ENCODE assay signal across 22 cellular contexts in genomic region chr22:28978863-28979799, GRCh38.
A peak's percentile ranks its signal among the peaks of the same experiment; 100 is the strongest.
DNase-seq lines count a peak whose midpoint lies in the region; TF ChIP-seq lines count a peak whose summit lies in the region.
"Had no signal": no experiment of that assay in that cellular context is flagged by ENCODE, and none has a peak within 500 bp of the region (broad histone marks: within the 10 kb centered on the region; RNA-seq: fewer than 3 reads in every experiment).

No MANE protein-coding gene starts in this region.

- H3K36me3 Mint-ChIP-seq in chondrocyte (ENCODE audit: low read depth): no peaks in the 10 kb centered on the region
- H3K36me3 Mint-ChIP-seq: IgD-negative memory B cell, T-cell had no signal

- H3K36me3 ChIP-seq in uterus (no peaks in the 10 kb centered on the region), A673 (ENCODE audit: insufficient read depth, low read length, poor library complexity, severe bottlenecking) (no peaks in the 10 kb centered on the region)
- H3K36me3 ChIP-seq: BLaER1 treated with 17β-estradiol and CSF1 and Interleukin-3, amounts not matched to agents 10 nM and 100 nM; sigmoid colon; suprapubic skin had no signal

- H3K4me3 Mint-ChIP-seq in chondrocyte (ENCODE audit: unreplicated experiment): no peak overlapping the region
- H3K4me3 Mint-ChIP-seq: IgD-negative memory B cell, T-cell had no signal

- no peak overlapping the region for H3K4me3 ChIP-seq in uterus
- no peak overlapping the region for H3K4me3 ChIP-seq in A673 (ENCODE audit: low read depth, low read length, poor library complexity, severe bottlenecking)
- H3K4me3 ChIP-seq: BLaER1 treated with 17β-estradiol and CSF1 and Interleukin-3, amounts not matched to agents 10 nM and 100 nM; sigmoid colon; suprapubic skin had no signal

- intact Hi-C loops in uterus (cut with DNase I; ENCODE audit: low total_unique reads) (no loop called here), A673 (cut with micrococcal nuclease; ENCODE audit: unreplicated experiment) (no loop called here)

- no peaks in the 10 kb centered on the region for H3K27me3 Mint-ChIP-seq in chondrocyte (ENCODE audit: low read depth)

- H3K4me1 ChIP-seq in uterus: peaks cover 0 to 5% of the 10 kb centered on the region in 2 donors
- H3K4me1 ChIP-seq in A673 (ENCODE audit: insufficient read depth, low read length, poor library complexity, severe bottlenecking): peaks cover 24% of the 10 kb centered on the region

- H3K9me3 ChIP-seq in uterus (no peaks in the 10 kb centered on the region), A673 (ENCODE audit: low read depth, low read length, poor library complexity, severe bottlenecking) (no peaks in the 10 kb centered on the region)
- H3K9me3 ChIP-seq: BLaER1 treated with 17β-estradiol and CSF1 and Interleukin-3, amounts not matched to agents 10 nM and 100 nM; sigmoid colon; suprapubic skin had no signal

- CTCF ChIA-PET in A673 (lab: Charles Lee): no interaction called here

- H3K4me1 Mint-ChIP-seq in chondrocyte (ENCODE audit: low read depth): peaks cover 57% of the 10 kb centered on the region

- POLR2A ChIA-PET in A673 (lab: Charles Lee; ENCODE audit: low non-redundant PET): no interaction called here

- no peaks in the 10 kb centered on the region for H3K27me3 ChIP-seq in uterus
- no peaks in the 10 kb centered on the region for H3K27me3 ChIP-seq in A673 (replicated peaks; ENCODE audit: insufficient read depth, low read depth, low read length, poor library complexity)
- H3K27me3 ChIP-seq: BLaER1 treated with 17β-estradiol and CSF1 and Interleukin-3, amounts not matched to agents 10 nM and 100 nM; sigmoid colon; suprapubic skin had no signal

- H3K9me3 Mint-ChIP-seq in chondrocyte (ENCODE audit: low read depth): no peaks in the 10 kb centered on the region
- H3K9me3 Mint-ChIP-seq: IgD-negative memory B cell, T-cell had no signal

- BruUV-seq in A673 (replicated peaks; lab: Mats Ljungman, UMichigan): no TSS peak

- TF ChIP-seq CTCF in chondrocyte (IDR thresholded peaks at IDR 0.05) (no peak), uterus (IDR thresholded peaks at IDR 0.05) (no peak), A673 (conservative IDR thresholded peaks at IDR 0.05; ENCODE audit: low read depth, low read length) (no peak)

- peak overlapping the region; percentile 55 to 61 for H3K27ac ChIP-seq in uterus
- H3K27ac ChIP-seq in A673 (ENCODE audit: low read depth, low read length, poor library complexity, severe bottlenecking): no peak overlapping the region
- H3K27ac ChIP-seq: BLaER1 treated with 17β-estradiol and CSF1 and Interleukin-3, amounts not matched to agents 10 nM and 100 nM; HL-60; sigmoid colon; suprapubic skin had no signal

- DNase-seq in DMS53 (lab: John Stamatoyannopoulos, UW) (peak; percentile 15), DMS53 treated with DMSO at 0.1 percent for 48 hours (lab: John Stamatoyannopoulos, UW; ENCODE audit: unreplicated experiment) (no peak), chondrocyte (ENCODE audit: low spot score) (no peak), myocyte (ENCODE audit: low read depth) (peak; percentile 96), uterus (no peak), amniotic stem cell (lab: John Stamatoyannopoulos, UW) (no peak), DMS79 treated with DMSO at 0.1 percent for 48 hours (lab: John Stamatoyannopoulos, UW) (no peak), A673 (ENCODE audit: low spot score) (no peak)
- DNase-seq: 8988T; activated CD4-positive, alpha-beta T cell treated with anti-CD3 and anti-CD28 coated beads, Interleukin-2, amount 50 U/mL, for 1 hour; activated CD8-positive, alpha-beta memory T cell treated with anti-CD3 and anti-CD28 coated beads, Interleukin-2, amount 50 U/mL, for 48 hours; activated gamma-delta T cell; cerebellar nuclear complex; NCI-H2081; NCI-H524 treated with DMSO at 0.1 percent for 48 hours; sigmoid colon; stimulated activated CD4-positive, alpha-beta T cell treated with anti-CD3 and anti-CD28 coated beads, Interleukin-4, amount 100 ng/mL, for 24 hours; T-cell had no signal

- peak overlapping the region; percentile 93 for H3K27ac Mint-ChIP-seq in chondrocyte (ENCODE audit: unreplicated experiment)
- H3K27ac Mint-ChIP-seq: IgD-negative memory B cell, T-cell had no signal

- TF ChIP-seq POLR2A in uterus (IDR thresholded peaks at IDR 0.05): no peak

Comparison
In these comparisons a context has a peak if more than half of its experiments do, and no peak if none do; other contexts are left out.
1. DNase-seq: peak in DMS53 (single experiment) and myocyte (single experiment); none in DMS53 treated with DMSO at 0.1 percent for 48 hours (single experiment), chondrocyte (single experiment), uterus (0 of 2), amniotic stem cell (single experiment), DMS79 treated with DMSO at 0.1 percent for 48 hours (single experiment) and A673 (single experiment).